In the genomic region with DNA sequence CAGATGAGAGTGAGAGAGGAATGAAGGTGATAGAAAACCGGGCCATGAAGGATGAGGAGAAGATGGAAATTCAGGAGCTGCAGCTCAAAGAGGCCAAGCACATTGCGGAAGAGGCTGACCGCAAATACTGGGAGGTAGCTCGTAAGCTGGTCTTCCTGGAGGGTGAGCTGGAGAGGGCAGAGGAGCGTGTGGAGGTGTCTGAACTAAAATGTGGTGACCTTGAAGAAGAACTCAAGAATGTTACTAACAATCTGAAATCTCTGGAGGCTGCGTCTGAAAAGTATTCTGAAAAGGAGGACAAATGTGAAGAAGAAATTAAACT, we compare ENCODE assay signal across 8 cellular contexts.
DNase-seq lines count a peak whose midpoint lies in the region; ATAC-seq and TF ChIP-seq lines count a peak whose summit lies in the region.

No MANE protein-coding gene starts in this region.

- H3K27me3 ChIP-seq in OCI-LY3 (ENCODE audit: low read depth, low read length) (no peaks in the 10 kb centered on the region), vagina (no peaks in the 10 kb centered on the region)

- peak; percentile 29 to 51 for ATAC-seq in activated T-cell treated with anti-CD3 and anti-CD28 coated beads, Interleukin-2, amount 50 U/mL, for 72 hours (replicated peaks in 1 of 2)
- ATAC-seq in HG02852 (IDR thresholded peaks at IDR 0.05; ENCODE audit: unreplicated experiment): peak; percentile 25

- H3K79me2 ChIP-seq in OCI-LY3 (ENCODE audit: low read length): no peaks in the 10 kb centered on the region

- H3K4me2 ChIP-seq in OCI-LY3 (ENCODE audit: low read length): peak overlapping the region; percentile 95

- H3K9me3 ChIP-seq in OCI-LY3 (ENCODE audit: insufficient read depth, low read length): no peaks in the 10 kb centered on the region
- no peaks in the 10 kb centered on the region for H3K9me3 ChIP-seq in vagina

- TF ChIP-seq POLR2A in vagina (IDR thresholded peaks at IDR 0.05): no peak

- H3K27ac ChIP-seq in OCI-LY3 (ENCODE audit: low read length): peak overlapping the region; percentile 56
- peak overlapping the region; percentile 81 for H3K27ac ChIP-seq in vagina

- no peak for DNase-seq in activated T-cell treated with anti-CD3 and anti-CD28 coated beads, Interleukin-2, amount 50 U/mL, for 72 hours
- no peak for DNase-seq in activated T-cell treated with anti-CD3 and anti-CD28 coated beads, Interleukin-2, amount 50 U/mL, for 1 hour
- DNase-seq in midbrain (lab: John Stamatoyannopoulos, UW): peak; percentile 7
- no peak for DNase-seq in vagina (ENCODE audit: extremely low spot score in 2 of 2)
- DNase-seq in stimulated activated CD4-positive, alpha-beta T cell treated with anti-CD3 and anti-CD28 coated beads, Interleukin-12 subunit alpha, Interleukin-12 subunit beta, amount 100 ng/mL, for 4 hours: no peak

- no peaks in the 10 kb centered on the region for H3K27me3 Mint-ChIP-seq in activated T-cell treated with anti-CD3 and anti-CD28 coated beads, Interleukin-2, amount 50 U/mL, for 72 hours (ENCODE audit: low read depth)
- H3K27me3 Mint-ChIP-seq in dendritic cell treated with granulocyte-macrophage colony-stimulating factor and Interleukin-4, amounts not matched to agents 40 ng/mL and 50 ng/mL, for 4 days: peaks cover 12% of the 10 kb centered on the region

- H3K4me1 ChIP-seq in OCI-LY3 (ENCODE audit: low read length) (peaks cover 28% of the 10 kb centered on the region), vagina (no peaks in the 10 kb centered on the region)

- no peak for TF ChIP-seq CTCF in OCI-LY3 (IDR thresholded peaks at IDR 0.05; ENCODE audit: low read depth, low read length)
- no peak for TF ChIP-seq CTCF in vagina (IDR thresholded peaks at IDR 0.05)

- peak overlapping the region; percentile 89 for H2AFZ ChIP-seq in OCI-LY3 (ENCODE audit: low read depth, low read length)

- H3K4me1 Mint-ChIP-seq in activated T-cell treated with anti-CD3 and anti-CD28 coated beads, Interleukin-2, amount 50 U/mL, for 72 hours (ENCODE audit: low read depth): peaks cover 36% of the 10 kb centered on the region
- H3K4me1 Mint-ChIP-seq in dendritic cell treated with granulocyte-macrophage colony-stimulating factor and Interleukin-4, amounts not matched to agents 40 ng/mL and 50 ng/mL, for 4 days (ENCODE audit: low read depth): peaks cover 14% of the 10 kb centered on the region

- peaks cover 2 to 4% of the 10 kb centered on the region in 2 donors for H3K36me3 Mint-ChIP-seq in activated T-cell treated with anti-CD3 and anti-CD28 coated beads, Interleukin-2, amount 50 U/mL, for 72 hours (ENCODE audit: insufficient read depth in 2 of 2)
- peaks cover 6% of the 10 kb centered on the region for H3K36me3 Mint-ChIP-seq in dendritic cell treated with granulocyte-macrophage colony-stimulating factor and Interleukin-4, amounts not matched to agents 40 ng/mL and 50 ng/mL, for 4 days (ENCODE audit: low read depth)

- intact Hi-C loops in dendritic cell treated with granulocyte-macrophage colony-stimulating factor and Interleukin-4, amounts not matched to agents 40 ng/mL and 50 ng/mL, for 4 days (cut with micrococcal nuclease): loop anchor here (5.0 kb wide), 1 partner anchor 36 kb away; no protein-coding TSS in a partner anchor
- intact Hi-C loops in vagina (cut with DNase I): no loop called here

- H3K4me3 ChIP-seq in OCI-LY3 (ENCODE audit: low read length): peak overlapping the region; percentile 80
- H3K4me3 ChIP-seq in vagina: peak overlapping the region; percentile 53 to 72

- H3K9ac ChIP-seq in OCI-LY3 (ENCODE audit: low read length): peak overlapping the region; percentile 80

- no peaks in the 10 kb centered on the region for H3K9me3 Mint-ChIP-seq in activated T-cell treated with anti-CD3 and anti-CD28 coated beads, Interleukin-2, amount 50 U/mL, for 72 hours
- H3K9me3 Mint-ChIP-seq in dendritic cell treated with granulocyte-macrophage colony-stimulating factor and Interleukin-4, amounts not matched to agents 40 ng/mL and 50 ng/mL, for 4 days: no peaks in the 10 kb centered on the region

- H3K4me3 Mint-ChIP-seq in activated T-cell treated with anti-CD3 and anti-CD28 coated beads, Interleukin-2, amount 50 U/mL, for 72 hours: peak overlapping the region; percentile 84 to 90
- peak overlapping the region; percentile 83 for H3K4me3 Mint-ChIP-seq in dendritic cell treated with granulocyte-macrophage colony-stimulating factor and Interleukin-4, amounts not matched to agents 40 ng/mL and 50 ng/mL, for 4 days

- no peaks in the 10 kb centered on the region for H4K20me1 ChIP-seq in OCI-LY3 (ENCODE audit: insufficient read depth, low read length)

- H3K36me3 ChIP-seq in OCI-LY3 (replicated peaks; ENCODE audit: low read depth, low read length): no peaks in the 10 kb centered on the region
- H3K36me3 ChIP-seq in vagina: no peaks in the 10 kb centered on the region

- peak overlapping the region; percentile 87 for H3K27ac Mint-ChIP-seq in activated T-cell treated with anti-CD3 and anti-CD28 coated beads, Interleukin-2, amount 50 U/mL, for 72 hours
- peak overlapping the region; percentile 72 for H3K27ac Mint-ChIP-seq in dendritic cell treated with granulocyte-macrophage colony-stimulating factor and Interleukin-4, amounts not matched to agents 40 ng/mL and 50 ng/mL, for 4 days
